Comparison of ENCODE assay signal across 8 cellular contexts in genomic region chr6:118935331-118935668, GRCh38. TPM values are rescaled to one million over a fixed set of nuclear protein-coding genes. Genes with fewer than 3 reads are reported as not detected.
DNase-seq lines count a peak whose midpoint lies in the region; ATAC-seq and TF ChIP-seq lines count a peak whose summit lies in the region.

No MANE protein-coding gene starts in this region.

- ATAC-seq in GM19035 (IDR thresholded peaks at IDR 0.05; ENCODE audit: unreplicated experiment) (peak; percentile 13), HG03060 (IDR thresholded peaks at IDR 0.05; ENCODE audit: low read depth, unreplicated experiment) (peak; percentile 8)

- H3K27me3 ChIP-seq in ascending aorta: no peaks in the 10 kb centered on the region

- H3K36me3 ChIP-seq in ascending aorta: peaks cover 0 to 5% of the 10 kb centered on the region in 2 donors
- peaks cover 6% of the 10 kb centered on the region for H3K36me3 ChIP-seq in mesodermal cell (ENCODE audit: control insufficient read depth, insufficient read depth, low read length)

- no peaks in the 10 kb centered on the region for H3K9me3 ChIP-seq in ascending aorta
- H3K9me3 ChIP-seq in mesodermal cell (ENCODE audit: control insufficient read depth, low read length): no peaks in the 10 kb centered on the region

- peak overlapping the region; percentile 88 to 95 for H3K27ac ChIP-seq in ascending aorta
- H3K27ac ChIP-seq in mesodermal cell (ENCODE audit: low read depth, low read length, severe bottlenecking): peak overlapping the region; percentile 87

- H3K4me3 ChIP-seq in ascending aorta: peak overlapping the region; percentile 75 to 97
- peak overlapping the region; percentile 95 for H3K4me3 ChIP-seq in mesodermal cell (ENCODE audit: extremely low read depth, insufficient read depth, low read length, poor library complexity, severe bottlenecking)

- DNase-seq in ascending aorta (ENCODE audit: low spot score in 2 of 2) (no peak), HK-2 (ENCODE audit: unreplicated experiment) (no peak), mesenteric fat pad (ENCODE audit: low spot score) (no peak), activated gamma-delta T cell treated with Interleukin-2 at 50 U/mL for 16 hours (no peak), NCI-H128 (lab: John Stamatoyannopoulos, UW; ENCODE audit: unreplicated experiment) (no peak)

- WGBS in mesodermal cell (ENCODE audit: insufficient coverage in 2 of 2), 2 experiments: 86 to 100% methylated on average over 1 of the region's 1 CpG

- intact Hi-C loops in ascending aorta (cut with DNase I): loop anchor here (2.0 to 10.0 kb wide), 2 partner anchors 144 to 420 kb away; partner anchors contain the start of gene FAM184A

- peaks cover 0 to 3% of the 10 kb centered on the region in 2 donors for H3K4me1 ChIP-seq in ascending aorta
- H3K4me1 ChIP-seq in mesodermal cell (ENCODE audit: control insufficient read depth, insufficient read depth, low read length, poor library complexity, severe bottlenecking): peaks cover 4% of the 10 kb centered on the region

- TF ChIP-seq CTCF in ascending aorta (IDR thresholded peaks at IDR 0.05): no peak

RNA-seq across cellular contexts. Expression of gene MCM9, which starts 0.3 kb away (rescaled TPM):
- 5.5 TPM for total RNA-seq in ascending aorta
- 6.8 TPM for polyA plus RNA-seq in mesodermal cell (2013, experiment 1 of 2)
- polyA plus RNA-seq in mesodermal cell (2013, experiment 2 of 2): 7.5 TPM
- 9.4 TPM for total RNA-seq in mesenteric fat pad

RNA-seq across cellular contexts. Expression of gene ASF1A, which starts 41.3 kb away (rescaled TPM):
- total RNA-seq in ascending aorta (6.8 TPM), mesenteric fat pad (11.4 TPM)
- polyA plus RNA-seq in mesodermal cell (2013, experiment 1 of 2): 31.1 TPM
- polyA plus RNA-seq in mesodermal cell (2013, experiment 2 of 2): 29.1 TPM
